14 cellular contexts compared by ENCODE assay signal in genomic region chr11:134383576-134384221, GRCh38. TPM values are rescaled to one million over a fixed set of nuclear protein-coding genes. Genes with fewer than 3 reads are reported as not detected.
DNase-seq lines count a peak whose midpoint lies in the region; ATAC-seq and TF ChIP-seq lines count a peak whose summit lies in the region.
"Had no signal": no experiment of that assay in that cellular context is flagged by ENCODE, and none has a peak within 500 bp of the region (broad histone marks: within the 10 kb centered on the region; RNA-seq: fewer than 3 reads in every experiment).

No MANE protein-coding gene starts in this region.

- H3K27me3 ChIP-seq in right atrium auricular region: no peaks in the 10 kb centered on the region
- H3K27me3 ChIP-seq in BLaER1: peaks cover 52% of the 10 kb centered on the region
- H3K27me3 ChIP-seq in mesenchymal stem cell (ENCODE audit: control insufficient read depth in 1 of 2, insufficient read depth in 1 of 2, low read length in 2 of 2): no peaks in the 10 kb centered on the region
- no peaks in the 10 kb centered on the region for H3K27me3 ChIP-seq in testis
- no peaks in the 10 kb centered on the region for H3K27me3 ChIP-seq in ovary

- H3K4me1 ChIP-seq in right atrium auricular region: no peaks in the 10 kb centered on the region
- H3K4me1 ChIP-seq in BLaER1: peaks cover 38% of the 10 kb centered on the region
- no peaks in the 10 kb centered on the region for H3K4me1 ChIP-seq in mesenchymal stem cell (ENCODE audit: control insufficient read depth, insufficient read depth, low read depth, low read length)
- H3K4me1 ChIP-seq in testis: no peaks in the 10 kb centered on the region
- no peaks in the 10 kb centered on the region for H3K4me1 ChIP-seq in ovary (ENCODE audit: insufficient read depth)

- no peak overlapping the region for H3K4ac ChIP-seq in mesenchymal stem cell (ENCODE audit: low read depth in 1 of 2, low read length in 2 of 2)

- no peaks in the 10 kb centered on the region for H3K79me1 ChIP-seq in mesenchymal stem cell (replicated peaks; ENCODE audit: low read length, poor library complexity, severe bottlenecking)

- H3K23ac ChIP-seq in mesenchymal stem cell (ENCODE audit: low read length in 2 of 2): no peak overlapping the region

- no peak overlapping the region for H2BK5ac ChIP-seq in mesenchymal stem cell (ENCODE audit: low read depth, low read length, poor library complexity, severe bottlenecking)

- 95% methylated on average over 71 of the region's 78 CpGs for WGBS in mesenchymal stem cell
- 82 to 90% methylated on average over 51 to 78 of the region's 78 CpGs for WGBS in testis, 2 donors
- 90 to 93% (median 91%) methylated on average over 78 of the region's 78 CpGs for WGBS in ovary, 3 donors

- H3K36me3 ChIP-seq in right atrium auricular region: no peaks in the 10 kb centered on the region
- H3K36me3 ChIP-seq in BLaER1: no peaks in the 10 kb centered on the region
- no peaks in the 10 kb centered on the region for H3K36me3 ChIP-seq in mesenchymal stem cell (ENCODE audit: control insufficient read depth in 1 of 2, insufficient read depth in 2 of 2, low read depth in 1 of 2, low read length in 2 of 2)
- H3K36me3 ChIP-seq in testis (ENCODE audit: low read depth, missing control alignments): no peaks in the 10 kb centered on the region
- no peaks in the 10 kb centered on the region for H3K36me3 ChIP-seq in ovary
- H3K36me3 ChIP-seq: BLaER1 treated with 17β-estradiol and CSF1 and Interleukin-3, amounts not matched to agents 10 nM and 100 nM had no signal

- no peak overlapping the region for H4K8ac ChIP-seq in mesenchymal stem cell (ENCODE audit: low read length)

- H3K4me2 ChIP-seq in BLaER1 (peak overlapping the region; percentile 6; the same call in 1 of the 2 replicates), mesenchymal stem cell (ENCODE audit: low read length, poor library complexity, severe bottlenecking) (no peak overlapping the region)

- no peak overlapping the region for H2BK15ac ChIP-seq in mesenchymal stem cell (ENCODE audit: low read depth, poor library complexity, severe bottlenecking)

- H4K20me1 ChIP-seq in BLaER1: peaks cover 94% of the 10 kb centered on the region

- H3K18ac ChIP-seq in mesenchymal stem cell (ENCODE audit: low read depth in 1 of 2, low read length in 2 of 2): no peak overlapping the region

- TF ChIP-seq CTCF in right atrium auricular region (IDR thresholded peaks at IDR 0.05) (no peak), testis (IDR thresholded peaks at IDR 0.05) (no peak), ovary (IDR thresholded peaks at IDR 0.05) (no peak)

- DNase-seq in left ventricle myocardium superior (peak; percentile 21), right atrium auricular region (ENCODE audit: low spot score) (no peak), mesenchymal stem cell (no peak), testis (peak; percentile 18), ovary (no peak)
- DNase-seq in activated CD8-positive, alpha-beta memory T cell treated with anti-CD3 and anti-CD28 coated beads, Interleukin-2, amount 50 U/mL, for 4 hours: no peak
- DNase-seq: 8988T; Calu3; CD8-positive, alpha-beta T cell; DMS79 treated with DMSO at 0.1 percent for 48 hours; H9 had no signal

- no peak for TF ChIP-seq EP300 in ovary (IDR thresholded peaks at IDR 0.05)

- no peak for ATAC-seq in left ventricle myocardium superior
- ATAC-seq: CD8-positive, alpha-beta T cell had no signal

- H4K91ac ChIP-seq in mesenchymal stem cell (ENCODE audit: low read length): peak overlapping the region; percentile 78

- H2BK12ac ChIP-seq in mesenchymal stem cell (ENCODE audit: low read length in 2 of 2): no peak overlapping the region

- H3K27ac ChIP-seq in right atrium auricular region (no peak overlapping the region), BLaER1 (no peak overlapping the region), mesenchymal stem cell (ENCODE audit: low read length, poor library complexity, severe bottlenecking) (no peak overlapping the region), testis (no peak overlapping the region), ovary (no peak overlapping the region)
- H3K27ac ChIP-seq: BLaER1 treated with 17β-estradiol and CSF1 and Interleukin-3, amounts not matched to agents 10 nM and 100 nM had no signal

- H2BK120ac ChIP-seq in mesenchymal stem cell (ENCODE audit: low read depth, low read length): no peak overlapping the region

- H3K4me3 ChIP-seq in right atrium auricular region: no peak overlapping the region
- H3K4me3 ChIP-seq in BLaER1: no peak overlapping the region
- peak overlapping the region in 1 of 2 experiments; percentile 10 for H3K4me3 ChIP-seq in mesenchymal stem cell (ENCODE audit: insufficient read depth in 1 of 2, low read depth in 1 of 2, low read length in 2 of 2)
- H3K4me3 ChIP-seq in testis: peak overlapping the region in 1 of 2 donors; percentile 23
- no peak overlapping the region for H3K4me3 ChIP-seq in ovary
- H3K4me3 ChIP-seq: BLaER1 treated with 17β-estradiol and CSF1 and Interleukin-3, amounts not matched to agents 10 nM and 100 nM had no signal

- H3K9me3 ChIP-seq in right atrium auricular region (no peaks in the 10 kb centered on the region), BLaER1 (peaks cover 4% of the 10 kb centered on the region), mesenchymal stem cell (ENCODE audit: control insufficient read depth, low read length) (no peaks in the 10 kb centered on the region), testis (no peaks in the 10 kb centered on the region), ovary (no peaks in the 10 kb centered on the region)

- no peak overlapping the region for H2AK5ac ChIP-seq in mesenchymal stem cell (ENCODE audit: low read length, severe bottlenecking)

- no peak overlapping the region for H2AFZ ChIP-seq in mesenchymal stem cell (ENCODE audit: low read depth, low read length)

- intact Hi-C loops in left ventricle myocardium superior (cut with micrococcal nuclease) (no loop called here), testis (cut with DNase I; ENCODE audit: low total_unique reads) (no loop called here), ovary (cut with DNase I) (no loop called here)

- no peak overlapping the region for H3K9ac ChIP-seq in BLaER1
- H3K9ac ChIP-seq in mesenchymal stem cell (ENCODE audit: low read length): no peak overlapping the region
- H3K9ac ChIP-seq: BLaER1 treated with 17β-estradiol and CSF1 and Interleukin-3, amounts not matched to agents 10 nM and 100 nM had no signal

- TF ChIP-seq POLR2A in testis (IDR thresholded peaks at IDR 0.05): no peak
- TF ChIP-seq POLR2A in ovary (IDR thresholded peaks at IDR 0.05): no peak

- no peak overlapping the region for H3K14ac ChIP-seq in mesenchymal stem cell (ENCODE audit: low read length in 2 of 2)

RNA-seq across cellular contexts. Expression of gene B3GAT1, which starts 28.3 kb away (rescaled TPM):
- total RNA-seq in left ventricle myocardium superior (0.17 TPM), right atrium auricular region (under 1 TPM in 1 of 2 donors, not detected in 1; 0.16 TPM), testis (1 to 10 TPM; 3.0 to 4.3 TPM), ovary (1 to 10 TPM in 2 of 7 donors, under 1 TPM in 5; 0.18 to 1.4 (median 0.48) TPM)
- not detected for polyA plus RNA-seq in mesenchymal stem cell (2013, experiment 1 of 2)
- polyA plus RNA-seq in mesenchymal stem cell (2013, experiment 2 of 2): not detected
- polyA plus RNA-seq in testis (ENCODE audit: insufficient read depth, low read depth, low replicate concordance) (2.7 TPM), ovary (under 1 TPM; 0.11 to 0.23 TPM)
- polyA plus RNA-seq: AG04450 had no signal

RNA-seq across cellular contexts. Expression of gene GLB1L2, which starts 51.9 kb away (rescaled TPM):
- total RNA-seq in left ventricle myocardium superior (0.37 TPM), right atrium auricular region (1 to 10 TPM in 1 of 2 donors, under 1 TPM in 1; 0.22 to 2.4 TPM), testis (10 to 100 TPM; 29.1 to 29.9 TPM), ovary (10 to 100 TPM in 6 of 7 donors, 1 to 10 TPM in 1; 9.8 to 21.6 (median 15.6) TPM)
- polyA plus RNA-seq in mesenchymal stem cell (2013, experiment 1 of 2): 0.03 TPM
- 0.01 TPM for polyA plus RNA-seq in mesenchymal stem cell (2013, experiment 2 of 2)
- polyA plus RNA-seq in testis (ENCODE audit: insufficient read depth, low read depth, low replicate concordance) (18.5 TPM), ovary (10 to 100 TPM; 15.3 to 24.6 TPM)

Comparison
In these comparisons a context has a peak if more than half of its experiments do, and no peak if none do; other contexts are left out.
1. DNase-seq: peak in left ventricle myocardium superior (single experiment) and testis (single experiment); none in right atrium auricular region (single experiment), mesenchymal stem cell (single experiment), ovary (0 of 5) and activated CD8-positive, alpha-beta memory T cell treated with anti-CD3 and anti-CD28 coated beads, Interleukin-2, amount 50 U/mL, for 4 hours (single experiment).